Comparison of ENCODE assay signal across 39 cellular contexts in genomic region chr6:48912503-48912902, GRCh38.
"Had no signal": no experiment of that assay in that cellular context is flagged by ENCODE, and none has a peak within 500 bp of the region (broad histone marks: within the 10 kb centered on the region; RNA-seq: fewer than 3 reads in every experiment).

No MANE protein-coding gene starts in this region.

- DNase-seq: activated effector memory CD4-positive, alpha-beta T cell treated with anti-CD3 and anti-CD28 coated beads, Interleukin-2, amount 50 U/mL, for 16 hours; activated effector memory CD4-positive, alpha-beta T cell treated with Interleukin-2 at 50 U/mL for 16 hours; activated gamma-delta T cell; activated gamma-delta T cell treated with Interleukin-2 at 50 U/mL for 16 hours; activated naive CD4-positive, alpha-beta T cell; activated naive CD4-positive, alpha-beta T cell treated with anti-CD3 and anti-CD28 coated beads for 36 hours; activated naive CD4-positive, alpha-beta T cell treated with anti-CD3 and anti-CD28 coated beads, Interleukin-2, amount 10 ng/mL, durations not matched to agents 7 days and 5 days; activated naive CD4-positive, alpha-beta T cell treated with anti-CD3 and anti-CD28 coated beads, Interleukin-2, amount 50 U/mL, for 16 hours; activated naive CD4-positive, alpha-beta T cell treated with Interleukin-2 at 50 U/mL for 16 hours; activated naive CD8-positive, alpha-beta T cell treated with anti-CD3 and anti-CD28 coated beads for 36 hours; activated naive CD8-positive, alpha-beta T cell treated with anti-CD3 and anti-CD28 coated beads, Interleukin-2, amount 10 ng/mL, durations not matched to agents 7 days and 5 days; activated naive CD8-positive, alpha-beta T cell treated with anti-CD3 and anti-CD28 coated beads, Interleukin-2, amount 50 U/mL, for 24 hours; activated T-cell treated with anti-CD3 and anti-CD28 coated beads, Interleukin-2, amount 50 U/mL, for 1 hour; activated T-cell treated with anti-CD3 and anti-CD28 coated beads, Interleukin-2, amount 50 U/mL, for 24 hours; activated T-cell treated with anti-CD3 and anti-CD28 coated beads, Interleukin-2, amount 50 U/mL, for 4 hours; activated T-cell treated with anti-CD3 and anti-CD28 coated beads, Interleukin-2, amount 50 U/mL, for 48 hours; activated T-cell treated with anti-CD3 and anti-CD28 coated beads, Interleukin-2, amount 50 U/mL, for 72 hours; adrenal gland; amniotic stem cell; amygdala; anterior cingulate cortex; aorta; body of pancreas; brain microvascular endothelial cell; caudate nucleus; central memory CD4-positive, alpha-beta T cell; cerebellar nuclear complex had no signal

- H3K36me3 ChIP-seq: adrenal gland, ascending aorta, brain microvascular endothelial cell, breast epithelium, cardiac muscle cell had no signal

- H3K4me3 Mint-ChIP-seq: activated naive CD4-positive, alpha-beta T cell treated with anti-CD3 and anti-CD28 coated beads for 36 hours; activated naive CD4-positive, alpha-beta T cell treated with anti-CD3 and anti-CD28 coated beads, Interleukin-2, amount 10 ng/mL, durations not matched to agents 7 days and 5 days; activated naive CD4-positive, alpha-beta T cell treated with anti-CD3 and anti-CD28 coated beads, Interleukin-2, amount 50 U/mL, for 24 hours; activated naive CD8-positive, alpha-beta T cell; activated naive CD8-positive, alpha-beta T cell treated with anti-CD3 and anti-CD28 coated beads for 36 hours; activated naive CD8-positive, alpha-beta T cell treated with anti-CD3 and anti-CD28 coated beads, Interleukin-2, amount 10 ng/mL, durations not matched to agents 7 days and 5 days; activated naive CD8-positive, alpha-beta T cell treated with anti-CD3 and anti-CD28 coated beads, Interleukin-2, amount 50 U/mL, for 24 hours; activated T-cell treated with anti-CD3 and anti-CD28 coated beads, Interleukin-2, amount 50 U/mL, for 24 hours; activated T-cell treated with anti-CD3 and anti-CD28 coated beads, Interleukin-2, amount 50 U/mL, for 4 hours; activated T-cell treated with anti-CD3 and anti-CD28 coated beads, Interleukin-2, amount 50 U/mL, for 72 hours; activated T-helper 17 cell treated with anti-CD3 and anti-CD28 coated beads, Interleukin-2, amount 50 U/mL, for 72 hours; brain; central memory CD8-positive, alpha-beta T cell had no signal

- H3K4me1 Mint-ChIP-seq: activated naive CD4-positive, alpha-beta T cell treated with anti-CD3 and anti-CD28 coated beads, Interleukin-2, amount 10 ng/mL, durations not matched to agents 7 days and 5 days; activated naive CD4-positive, alpha-beta T cell treated with anti-CD3 and anti-CD28 coated beads, Interleukin-2, amount 50 U/mL, for 24 hours; activated naive CD8-positive, alpha-beta T cell treated with anti-CD3 and anti-CD28 coated beads for 36 hours; activated naive CD8-positive, alpha-beta T cell treated with anti-CD3 and anti-CD28 coated beads, Interleukin-2, amount 10 ng/mL, durations not matched to agents 7 days and 5 days; activated naive CD8-positive, alpha-beta T cell treated with anti-CD3 and anti-CD28 coated beads, Interleukin-2, amount 50 U/mL, for 24 hours; activated T-helper 17 cell treated with anti-CD3 and anti-CD28 coated beads, Interleukin-2, amount 50 U/mL, for 72 hours; central memory CD8-positive, alpha-beta T cell had no signal

- FAIRE-seq: astrocyte, bronchial epithelial cell had no signal

- H3K27ac ChIP-seq: adrenal gland, ascending aorta, body of pancreas, brain microvascular endothelial cell, breast epithelium, cardiac muscle cell had no signal

- H3K4me1 ChIP-seq: adrenal gland, ascending aorta, body of pancreas, breast epithelium had no signal

- H3K9me3 ChIP-seq: adrenal gland, ascending aorta, body of pancreas, breast epithelium had no signal

- H3K27ac Mint-ChIP-seq: activated naive CD4-positive, alpha-beta T cell treated with anti-CD3 and anti-CD28 coated beads for 36 hours; activated naive CD4-positive, alpha-beta T cell treated with anti-CD3 and anti-CD28 coated beads, Interleukin-2, amount 10 ng/mL, durations not matched to agents 7 days and 5 days; activated naive CD4-positive, alpha-beta T cell treated with anti-CD3 and anti-CD28 coated beads, Interleukin-2, amount 50 U/mL, for 24 hours; activated naive CD4-positive, alpha-beta T cell treated with anti-CD3 and anti-CD28 coated beads, Interleukin-2, amount 50 U/mL, for 72 hours; activated naive CD8-positive, alpha-beta T cell; activated naive CD8-positive, alpha-beta T cell treated with anti-CD3 and anti-CD28 coated beads for 36 hours; activated naive CD8-positive, alpha-beta T cell treated with anti-CD3 and anti-CD28 coated beads, Interleukin-2, amount 10 ng/mL, durations not matched to agents 7 days and 5 days; activated naive CD8-positive, alpha-beta T cell treated with anti-CD3 and anti-CD28 coated beads, Interleukin-2, amount 50 U/mL, for 24 hours; activated T-cell treated with anti-CD3 and anti-CD28 coated beads, Interleukin-2, amount 50 U/mL, for 24 hours; activated T-cell treated with anti-CD3 and anti-CD28 coated beads, Interleukin-2, amount 50 U/mL, for 72 hours; activated T-helper 17 cell treated with anti-CD3 and anti-CD28 coated beads, Interleukin-2, amount 50 U/mL, for 72 hours; activated T-helper 2 cell treated with anti-CD3 and anti-CD28 coated beads, Interferon-gamma antibody, Interleukin-2, Interleukin-4, amounts not matched to agents 10 μg/mL and 5 μg/mL and 100 μg/mL, durations not matched to agents 14 hours and 24 hours and 36 hours; brain had no signal

- H3K27me3 Mint-ChIP-seq: activated naive CD4-positive, alpha-beta T cell treated with anti-CD3 and anti-CD28 coated beads, Interleukin-2, amount 10 ng/mL, durations not matched to agents 7 days and 5 days; activated naive CD4-positive, alpha-beta T cell treated with anti-CD3 and anti-CD28 coated beads, Interleukin-2, amount 50 U/mL, for 24 hours; activated naive CD8-positive, alpha-beta T cell; activated naive CD8-positive, alpha-beta T cell treated with anti-CD3 and anti-CD28 coated beads for 36 hours; activated naive CD8-positive, alpha-beta T cell treated with anti-CD3 and anti-CD28 coated beads, Interleukin-2, amount 10 ng/mL, durations not matched to agents 7 days and 5 days; activated naive CD8-positive, alpha-beta T cell treated with anti-CD3 and anti-CD28 coated beads, Interleukin-2, amount 50 U/mL, for 24 hours; activated T-cell treated with anti-CD3 and anti-CD28 coated beads, Interleukin-2, amount 50 U/mL, for 24 hours; activated T-helper 17 cell treated with anti-CD3 and anti-CD28 coated beads, Interleukin-2, amount 50 U/mL, for 72 hours; central memory CD8-positive, alpha-beta T cell had no signal

- H3K4me3 ChIP-seq: adrenal gland, ascending aorta, body of pancreas, breast epithelium, cardiac muscle cell had no signal

- H3K9me3 Mint-ChIP-seq: activated T-helper 2 cell treated with anti-CD3 and anti-CD28 coated beads, Interferon-gamma antibody, Interleukin-2, Interleukin-4, amounts not matched to agents 10 μg/mL and 5 μg/mL and 100 μg/mL, durations not matched to agents 14 hours and 24 hours and 36 hours; brain had no signal

- H3K27me3 ChIP-seq: adrenal gland, ascending aorta, body of pancreas, brain microvascular endothelial cell, breast epithelium, cardiac muscle cell had no signal

- ATAC-seq: activated naive CD4-positive, alpha-beta T cell treated with anti-CD3 and anti-CD28 coated beads, Interleukin-2, amount 50 U/mL, for 72 hours; activated naive CD8-positive, alpha-beta T cell treated with anti-CD3 and anti-CD28 coated beads, Interleukin-2, amount 50 U/mL, for 24 hours; activated T-cell treated with anti-CD3 and anti-CD28 coated beads, Interleukin-2, amount 50 U/mL, for 4 hours; activated T-cell treated with anti-CD3 and anti-CD28 coated beads, Interleukin-2, amount 50 U/mL, for 72 hours; activated T-helper 17 cell treated with anti-CD3 and anti-CD28 coated beads, Interleukin-2, amount 50 U/mL, for 72 hours; body of pancreas had no signal

- H3K36me3 Mint-ChIP-seq: activated naive CD4-positive, alpha-beta T cell treated with anti-CD3 and anti-CD28 coated beads, Interleukin-2, amount 10 ng/mL, durations not matched to agents 7 days and 5 days; activated naive CD4-positive, alpha-beta T cell treated with anti-CD3 and anti-CD28 coated beads, Interleukin-2, amount 50 U/mL, for 72 hours; activated naive CD8-positive, alpha-beta T cell; activated naive CD8-positive, alpha-beta T cell treated with anti-CD3 and anti-CD28 coated beads for 36 hours; activated naive CD8-positive, alpha-beta T cell treated with anti-CD3 and anti-CD28 coated beads, Interleukin-2, amount 10 ng/mL, durations not matched to agents 7 days and 5 days; brain had no signal
